In the genomic region with DNA sequence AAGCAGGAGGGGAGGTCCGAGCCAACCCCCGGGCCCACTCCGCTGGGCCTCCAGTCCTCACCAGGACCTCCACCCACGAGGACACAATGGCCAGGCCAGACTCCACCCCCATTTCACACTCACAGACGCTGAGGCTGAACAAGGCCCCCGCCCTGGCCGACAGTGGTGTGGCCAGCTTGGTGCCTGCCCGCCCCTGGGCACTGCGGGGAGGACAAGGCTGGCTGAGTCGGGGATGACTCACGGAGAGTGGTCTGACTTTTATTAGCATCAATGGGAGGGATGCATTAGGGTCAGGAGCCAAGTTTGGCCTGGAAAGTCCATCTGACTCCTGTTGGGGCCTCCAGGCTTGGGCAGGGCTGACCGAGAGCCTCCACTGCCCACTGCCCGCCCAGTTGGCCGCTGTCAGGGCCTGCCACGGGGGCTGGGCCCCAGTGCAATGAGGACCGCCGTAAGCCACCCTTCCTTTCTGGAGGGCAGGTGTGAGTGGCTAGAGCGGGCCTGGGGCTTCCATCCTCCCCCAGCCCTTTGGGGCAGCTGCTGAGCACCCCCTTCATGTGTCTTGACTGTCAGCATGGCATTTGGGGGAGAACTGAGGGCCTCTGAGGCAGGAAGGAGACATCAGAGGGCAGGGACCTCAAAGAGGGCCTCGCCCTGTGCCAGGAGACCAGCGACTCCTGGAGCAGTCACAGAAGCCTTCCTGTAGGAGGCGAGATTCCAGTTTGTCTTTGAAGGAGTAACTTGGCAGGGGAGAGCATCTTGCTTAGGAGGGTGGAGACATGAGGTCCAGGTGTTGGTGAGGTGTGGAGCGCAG, we compare ENCODE assay signal across 11 cellular contexts. TPM values are rescaled to one million over a fixed set of nuclear protein-coding genes. Genes with fewer than 3 reads are reported as not detected.
DNase-seq lines count a peak whose midpoint lies in the region; ATAC-seq and TF ChIP-seq lines count a peak whose summit lies in the region.
"Had no signal": no experiment of that assay in that cellular context is flagged by ENCODE, and none has a peak within 500 bp of the region (broad histone marks: within the 10 kb centered on the region; RNA-seq: fewer than 3 reads in every experiment).

No MANE protein-coding gene starts in this region.

- H3K9me3 ChIP-seq in fibroblast of lung (ENCODE audit: control insufficient read depth, insufficient read depth, low read depth, low read length) (no peaks in the 10 kb centered on the region), sigmoid colon (peaks cover 0 to 2% (median 0%) of the 10 kb centered on the region in 4 donors), smooth muscle cell (replicated peaks; ENCODE audit: low read depth) (no peaks in the 10 kb centered on the region)

- H3K4me3 ChIP-seq in fibroblast of lung (replicated peaks in 1 of 4; ENCODE audit: control extremely low read depth in 1 of 4, insufficient read depth in 1 of 4, low read depth in 3 of 4, low read length in 4 of 4) (no peak overlapping the region), sigmoid colon (no peak overlapping the region), smooth muscle cell (no peak overlapping the region)

- no peaks in the 10 kb centered on the region for H3K36me3 Mint-ChIP-seq in activated naive CD4-positive, alpha-beta T cell treated with anti-CD3 and anti-CD28 coated beads, Interleukin-2, amount 50 U/mL, for 72 hours

- no peaks in the 10 kb centered on the region for H3K9me3 Mint-ChIP-seq in activated naive CD4-positive, alpha-beta T cell treated with anti-CD3 and anti-CD28 coated beads, Interleukin-2, amount 50 U/mL, for 72 hours

- TF ChIP-seq CTCF in fibroblast of lung (conservative IDR thresholded peaks at IDR 0.05 in 1 of 2, IDR thresholded peaks at IDR 0.05 in 1 of 2; ENCODE audit: low read depth in 1 of 2, low read length in 2 of 2) = no peak
- TF ChIP-seq CTCF in sigmoid colon (IDR thresholded peaks at IDR 0.05) = no peak
- TF ChIP-seq CTCF in smooth muscle cell (IDR thresholded peaks at IDR 0.05; ENCODE audit: borderline replicate concordance, insufficient read depth, poor library complexity, severe bottlenecking) = no peak

- H3K79me2 ChIP-seq in fibroblast of lung (ENCODE audit: control insufficient read depth, insufficient read depth, low read length) (no peaks in the 10 kb centered on the region), smooth muscle cell (ENCODE audit: low read depth) (no peaks in the 10 kb centered on the region)

- 82 to 86% methylated on average over 22 of the region's 22 CpGs for WGBS in sigmoid colon, 2 donors
- 61% methylated on average over 22 of the region's 22 CpGs for WGBS in smooth muscle cell (ENCODE audit: low lambda C conversion rate)

- H3K27me3 ChIP-seq in fibroblast of lung (ENCODE audit: control insufficient read depth, insufficient read depth, low read length) = no peaks in the 10 kb centered on the region
- no peaks in the 10 kb centered on the region for H3K27me3 ChIP-seq in sigmoid colon
- no peaks in the 10 kb centered on the region for H3K27me3 ChIP-seq in smooth muscle cell (ENCODE audit: low read depth)

- no peak overlapping the region for H3K27ac ChIP-seq in fibroblast of lung (ENCODE audit: insufficient read depth, low read length)
- H3K27ac ChIP-seq in sigmoid colon = peak overlapping the region; percentile 42 to 90 (median 88)
- H3K27ac ChIP-seq in smooth muscle cell (ENCODE audit: low read depth) = no peak overlapping the region

- no peak for TF ChIP-seq EP300 in sigmoid colon (IDR thresholded peaks at IDR 0.05)

- intact Hi-C loops in sigmoid colon (cut with DNase I) = no loop called here

- ATAC-seq in activated naive CD4-positive, alpha-beta T cell treated with anti-CD3 and anti-CD28 coated beads, Interleukin-2, amount 50 U/mL, for 72 hours = no peak

- H3F3A ChIP-seq in smooth muscle cell (ENCODE audit: low read depth) = no peaks in the 10 kb centered on the region

- peak; percentile 43 for DNase-seq in GM04503 (ENCODE audit: low read depth)
- peak; percentile 96 for DNase-seq in RPMI7951 (ENCODE audit: low read depth)
- peak; percentile 54 to 71 for DNase-seq in fibroblast of lung (ENCODE audit: low read depth in 2 of 2)
- DNase-seq in sigmoid colon = peak; percentile 74
- DNase-seq in NCI-H2227 treated with DMSO at 0.1 percent for 48 hours (lab: John Stamatoyannopoulos, UW) = no peak
- no peak for DNase-seq in MV-4-11 (lab: John Stamatoyannopoulos, UW)
- DNase-seq in smooth muscle cell (lab: John Stamatoyannopoulos, UW; ENCODE audit: unreplicated experiment) = no peak
- no peak for DNase-seq in activated naive CD4-positive, alpha-beta T cell treated with anti-CD3 and anti-CD28 coated beads, Interleukin-2, amount 50 U/mL, for 72 hours (ENCODE audit: low spot score in 2 of 2)
- DNase-seq: NCI-H1048; SHP77 treated with DMSO at 0.1 percent for 48 hours; stimulated activated naive CD4-positive, alpha-beta T cell had no signal

- no peak overlapping the region for H3K4me2 ChIP-seq in fibroblast of lung (ENCODE audit: extremely low read depth, insufficient read depth, low read length)
- H3K4me2 ChIP-seq in smooth muscle cell = no peak overlapping the region

- H3K9ac ChIP-seq in fibroblast of lung (ENCODE audit: insufficient read depth, low read length) = no peak overlapping the region
- H3K9ac ChIP-seq in smooth muscle cell (ENCODE audit: low read depth) = no peak overlapping the region

- peaks cover 9% of the 10 kb centered on the region for H3K4me1 ChIP-seq in fibroblast of lung (ENCODE audit: control insufficient read depth, extremely low read depth, insufficient read depth, low read length)
- peaks cover 0 to 60% (median 51%) of the 10 kb centered on the region in 4 donors for H3K4me1 ChIP-seq in sigmoid colon
- no peaks in the 10 kb centered on the region for H3K4me1 ChIP-seq in smooth muscle cell (ENCODE audit: low read depth)

- H3K36me3 ChIP-seq in fibroblast of lung (ENCODE audit: control insufficient read depth, insufficient read depth, low read length) (no peaks in the 10 kb centered on the region), sigmoid colon (no peaks in the 10 kb centered on the region), smooth muscle cell (ENCODE audit: low read depth) (no peaks in the 10 kb centered on the region)

- no peak for TF ChIP-seq POLR2A in sigmoid colon (IDR thresholded peaks at IDR 0.05)

- H2AFZ ChIP-seq in fibroblast of lung (ENCODE audit: low read length) (no peak overlapping the region), smooth muscle cell (ENCODE audit: low read depth) (no peak overlapping the region)

- H4K20me1 ChIP-seq in fibroblast of lung (ENCODE audit: control insufficient read depth, extremely low read depth, insufficient read depth, low read length) (no peaks in the 10 kb centered on the region), smooth muscle cell (ENCODE audit: low read depth) (no peaks in the 10 kb centered on the region)

- peak overlapping the region in 1 of 2 donors; percentile 27 for H3K27ac Mint-ChIP-seq in activated naive CD4-positive, alpha-beta T cell treated with anti-CD3 and anti-CD28 coated beads, Interleukin-2, amount 50 U/mL, for 72 hours

RNA-seq across cellular contexts. Expression of a gene that starts 10.6 kb away (rescaled TPM):
- 0.72 and 2.7 TPM in 2 replicates for total RNA-seq in RPMI7951 (2014; rRNA removed; shearing (Covaris generic))
- total RNA-seq in fibroblast of lung = 0.17 and 0.26 TPM in 2 replicates
- polyA plus RNA-seq in fibroblast of lung = 0.05 TPM in 1 of 2 replicates, not detected in the other
- 0.23 and 0.31 TPM in 2 replicates for polyA plus RNA-seq in fibroblast of lung (2012)
- polyA minus RNA-seq in fibroblast of lung (ENCODE audit: low replicate concordance) = not detected in 2 replicates
- 1 to 10 TPM in 2 of 4 donors, under 1 TPM in 2; 0.81 to 5.3 (median 0.95) TPM for total RNA-seq in sigmoid colon
- 1 to 10 TPM in 1 of 3 donors, not detected in 2; 4.6 TPM for polyA plus RNA-seq in sigmoid colon
- not detected in 2 replicates for total RNA-seq in smooth muscle cell
- 0.91 TPM in 1 of 2 replicates, not detected in the other for polyA plus RNA-seq in smooth muscle cell
- total RNA-seq in activated naive CD4-positive, alpha-beta T cell treated with anti-CD3 and anti-CD28 coated beads, Interleukin-2, amount 50 U/mL, for 72 hours = 1 to 10 TPM; 5.6 to 7.6 TPM

RNA-seq across cellular contexts. Expression of a gene that starts 10.7 kb away (rescaled TPM):
- 0.68 and 1.6 TPM in 2 replicates for total RNA-seq in RPMI7951 (2014; rRNA removed; shearing (Covaris generic))
- total RNA-seq in fibroblast of lung (under 0.01 TPM in 1 of 2 replicates, not detected in the other), sigmoid colon (under 1 TPM in 2 of 4 donors, not detected in 2; 0.68 to 0.71 TPM), smooth muscle cell (not detected in 2 replicates)
- polyA plus RNA-seq in fibroblast of lung (not detected in 2 replicates), sigmoid colon (1 to 10 TPM in 1 of 3 donors, not detected in 2; 6.2 TPM), smooth muscle cell (not detected in 2 replicates)
- not detected in 2 replicates for polyA plus RNA-seq in fibroblast of lung (2012)
- polyA minus RNA-seq in fibroblast of lung (ENCODE audit: low replicate concordance) = not detected in 2 replicates
- total RNA-seq in activated naive CD4-positive, alpha-beta T cell treated with anti-CD3 and anti-CD28 coated beads, Interleukin-2, amount 50 U/mL, for 72 hours = 10 to 100 TPM in 1 of 2 donors, 1 to 10 TPM in 1; 7.8 to 10.2 TPM

RNA-seq across cellular contexts. Expression of a gene that starts 42.0 kb away (rescaled TPM):
- total RNA-seq in RPMI7951 (2014; rRNA removed; shearing (Covaris generic)) = not detected in 2 replicates
- not detected in 2 replicates for total RNA-seq in fibroblast of lung
- not detected in 2 replicates for polyA plus RNA-seq in fibroblast of lung
- polyA plus RNA-seq in fibroblast of lung (2012) = not detected in 2 replicates
- not detected in 2 replicates for polyA minus RNA-seq in fibroblast of lung (ENCODE audit: low replicate concordance)
- under 1 TPM in 2 of 4 donors, not detected in 2; 0.28 to 0.33 TPM for total RNA-seq in sigmoid colon
- 1 to 10 TPM; 1.2 to 4.8 (median 1.4) TPM for polyA plus RNA-seq in sigmoid colon
- 3.0 TPM in 1 of 2 replicates, not detected in the other for total RNA-seq in smooth muscle cell
- polyA plus RNA-seq in smooth muscle cell = 0.33 TPM in 1 of 2 replicates, not detected in the other
- 1 to 10 TPM in 1 of 2 donors, not detected in 1; 8.7 TPM for total RNA-seq in activated naive CD4-positive, alpha-beta T cell treated with anti-CD3 and anti-CD28 coated beads, Interleukin-2, amount 50 U/mL, for 72 hours

Comparison
In these comparisons a context has a peak if more than half of its experiments do, and no peak if none do; other contexts are left out.
1. DNase-seq: peak in GM04503 (single experiment), RPMI7951 (single experiment), fibroblast of lung (2 of 2) and sigmoid colon (single experiment); none in NCI-H2227 treated with DMSO at 0.1 percent for 48 hours (single experiment), MV-4-11 (single experiment), smooth muscle cell (single experiment) and activated naive CD4-positive, alpha-beta T cell treated with anti-CD3 and anti-CD28 coated beads, Interleukin-2, amount 50 U/mL, for 72 hours (0 of 2).
2. H3K27ac ChIP-seq: peak in sigmoid colon (4 of 4); none in fibroblast of lung (single experiment) and smooth muscle cell (single experiment).